ENCODE assay signal across 21 cellular contexts in the genomic region with DNA sequence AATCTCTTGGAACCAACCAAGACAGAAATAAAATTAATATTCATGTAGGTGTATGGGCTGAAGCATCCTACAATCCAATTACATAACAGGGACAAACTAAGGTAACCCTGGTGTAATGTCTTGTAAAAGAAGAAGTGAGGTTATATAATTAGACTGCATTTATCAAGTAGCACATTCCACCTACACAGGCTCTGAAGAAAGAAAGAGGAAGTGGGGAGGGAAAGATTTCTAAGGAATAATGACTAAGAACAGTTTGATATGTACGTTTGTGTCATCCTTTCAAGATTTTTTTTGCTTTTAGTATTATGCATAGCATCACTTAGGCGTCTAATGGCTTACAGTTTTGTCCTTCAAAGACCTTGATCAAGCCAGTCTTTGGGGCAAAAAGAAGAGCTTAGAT.
A peak's percentile ranks its signal among the peaks of the same experiment; 100 is the strongest.
DNase-seq lines count a peak whose midpoint lies in the region; FAIRE-seq and TF ChIP-seq lines count a peak whose summit lies in the region.
"Had no signal": no experiment of that assay in that cellular context is flagged by ENCODE, and none has a peak within 500 bp of the region (broad histone marks: within the 10 kb centered on the region; RNA-seq: fewer than 3 reads in every experiment).

No MANE protein-coding gene starts in this region.

- WGBS in transverse colon (ENCODE audit: low coverage in 1 of 2), 2 donors, result 49 to 56% methylated on average over 2 of the region's 2 CpGs

- no peak overlapping the region for H3K4me2 ChIP-seq in astrocyte (ENCODE audit: low read length)
- H3K4me2 ChIP-seq: GM23338, smooth muscle cell had no signal

- no peak for TF ChIP-seq POLR2A in transverse colon (IDR thresholded peaks at IDR 0.05)

- no peak for DNase-seq in activated T-cell treated with anti-CD3 and anti-CD28 coated beads, Interleukin-2, amount 50 U/mL, for 24 hours
- no peak for DNase-seq in activated T-cell treated with anti-CD3 and anti-CD28 coated beads for 4 hours
- peak; percentile 21 to 91 for DNase-seq in NOMO-1 (lab: John Stamatoyannopoulos, UW; ENCODE audit: unreplicated experiment in 2 of 2)
- DNase-seq in astrocyte (ENCODE audit: low read depth), result peak; percentile 57
- peak; percentile 60 for DNase-seq in superior temporal gyrus (ENCODE audit: extremely low spot score)
- no peak for DNase-seq in GM13976 (ENCODE audit: low spot score)
- DNase-seq in effector memory CD4-positive, alpha-beta T cell, result no peak
- DNase-seq in transverse colon, result no peak
- DNase-seq: activated naive CD4-positive, alpha-beta T cell treated with anti-CD3 and anti-CD28 coated beads, Interleukin-2, amount 10 ng/mL, durations not matched to agents 7 days and 5 days; central memory CD4-positive, alpha-beta T cell; left colon; NCI-H1436 treated with DMSO at 0.1 percent for 48 hours; occipital lobe; stomach had no signal

- H3K36me3 ChIP-seq in astrocyte (ENCODE audit: insufficient read depth, low read length), result no peaks in the 10 kb centered on the region
- H3K36me3 ChIP-seq in effector memory CD4-positive, alpha-beta T cell (ENCODE audit: control insufficient read depth, insufficient read depth, low read length), result no peaks in the 10 kb centered on the region
- no peaks in the 10 kb centered on the region for H3K36me3 ChIP-seq in transverse colon
- H3K36me3 ChIP-seq: stomach had no signal

- FAIRE-seq in astrocyte (lab: Jason Lieb, UNC), result no peak
- FAIRE-seq: D721Med, endothelial cell of umbilical vein, GM18507 had no signal

- TF ChIP-seq EP300 in transverse colon (IDR thresholded peaks at IDR 0.05; ENCODE audit: low read depth), result no peak

- H3K36me3 Mint-ChIP-seq in activated T-cell treated with anti-CD3 and anti-CD28 coated beads, Interleukin-2, amount 50 U/mL, for 24 hours (ENCODE audit: low read depth), result no peaks in the 10 kb centered on the region
- H3K36me3 Mint-ChIP-seq in astrocyte (ENCODE audit: low read depth, unreplicated experiment), result no peaks in the 10 kb centered on the region
- H3K36me3 Mint-ChIP-seq: activated naive CD4-positive, alpha-beta T cell treated with anti-CD3 and anti-CD28 coated beads, Interleukin-2, amount 10 ng/mL, durations not matched to agents 7 days and 5 days; memory B cell; type B pancreatic cell had no signal

- no peaks in the 10 kb centered on the region for H3K9me3 ChIP-seq in astrocyte (ENCODE audit: insufficient read depth, low read depth, low read length)
- H3K9me3 ChIP-seq in effector memory CD4-positive, alpha-beta T cell (ENCODE audit: control insufficient read depth, low read length), result no peaks in the 10 kb centered on the region
- H3K9me3 ChIP-seq in transverse colon, result no peaks in the 10 kb centered on the region
- H3K9me3 ChIP-seq: stomach had no signal

- no peak overlapping the region for H3K27ac ChIP-seq in astrocyte (ENCODE audit: low read depth, low read length)
- H3K27ac ChIP-seq in effector memory CD4-positive, alpha-beta T cell (ENCODE audit: insufficient read depth, low read length, poor library complexity, severe bottlenecking), result no peak overlapping the region
- H3K27ac ChIP-seq in transverse colon, result no peak overlapping the region
- H3K27ac ChIP-seq: stomach had no signal

- H3K27ac Mint-ChIP-seq in activated T-cell treated with anti-CD3 and anti-CD28 coated beads, Interleukin-2, amount 50 U/mL, for 24 hours, result peak overlapping the region; percentile 27
- no peak overlapping the region for H3K27ac Mint-ChIP-seq in astrocyte (ENCODE audit: unreplicated experiment)
- H3K27ac Mint-ChIP-seq: activated naive CD4-positive, alpha-beta T cell treated with anti-CD3 and anti-CD28 coated beads, Interleukin-2, amount 10 ng/mL, durations not matched to agents 7 days and 5 days; GM23338; memory B cell; type B pancreatic cell had no signal

- no peaks in the 10 kb centered on the region for H3K79me2 ChIP-seq in astrocyte (ENCODE audit: insufficient read depth, low read length)

- H3K27me3 ChIP-seq in astrocyte (ENCODE audit: insufficient read depth, low read length), result no peaks in the 10 kb centered on the region
- H3K27me3 ChIP-seq in effector memory CD4-positive, alpha-beta T cell (replicated peaks; ENCODE audit: control insufficient read depth, insufficient read depth, low read length, poor library complexity, severe bottlenecking), result no peaks in the 10 kb centered on the region
- H3K27me3 ChIP-seq in transverse colon, result no peaks in the 10 kb centered on the region
- H3K27me3 ChIP-seq: stomach had no signal

- H3K4me1 ChIP-seq in astrocyte (ENCODE audit: insufficient read depth, low read length), result no peaks in the 10 kb centered on the region
- H3K4me1 ChIP-seq in effector memory CD4-positive, alpha-beta T cell (ENCODE audit: control insufficient read depth, insufficient read depth, low read length, poor library complexity, severe bottlenecking), result no peaks in the 10 kb centered on the region
- peaks cover 0 to 5% (median 0%) of the 10 kb centered on the region in 4 donors for H3K4me1 ChIP-seq in transverse colon
- H3K4me1 ChIP-seq: stomach had no signal

- H3K4me3 ChIP-seq in astrocyte (ENCODE audit: insufficient read depth, low read depth, low read length), result no peak overlapping the region
- H3K4me3 ChIP-seq in effector memory CD4-positive, alpha-beta T cell (ENCODE audit: insufficient read depth, low read depth, low read length, poor library complexity, severe bottlenecking), result no peak overlapping the region
- no peak overlapping the region for H3K4me3 ChIP-seq in transverse colon
- H3K4me3 ChIP-seq: GM23338, smooth muscle cell, stomach had no signal

- no peaks in the 10 kb centered on the region for H3K9me3 Mint-ChIP-seq in activated T-cell treated with anti-CD3 and anti-CD28 coated beads, Interleukin-2, amount 50 U/mL, for 24 hours
- peaks cover 3% of the 10 kb centered on the region for H3K9me3 Mint-ChIP-seq in astrocyte (ENCODE audit: unreplicated experiment)
- H3K9me3 Mint-ChIP-seq: activated naive CD4-positive, alpha-beta T cell treated with anti-CD3 and anti-CD28 coated beads, Interleukin-2, amount 10 ng/mL, durations not matched to agents 7 days and 5 days; GM23338; memory B cell; type B pancreatic cell had no signal

- H2AFZ ChIP-seq in astrocyte (ENCODE audit: low read depth, low read length), result no peak overlapping the region
- H2AFZ ChIP-seq: GM23338 had no signal

- no peaks in the 10 kb centered on the region for H4K20me1 ChIP-seq in astrocyte (ENCODE audit: insufficient read depth, low read length)

- peaks cover 37% of the 10 kb centered on the region for H3K4me1 Mint-ChIP-seq in activated T-cell treated with anti-CD3 and anti-CD28 coated beads, Interleukin-2, amount 50 U/mL, for 24 hours (ENCODE audit: low read depth)
- peaks cover 11% of the 10 kb centered on the region for H3K4me1 Mint-ChIP-seq in astrocyte (ENCODE audit: low read depth, unreplicated experiment)
- H3K4me1 Mint-ChIP-seq: activated naive CD4-positive, alpha-beta T cell treated with anti-CD3 and anti-CD28 coated beads, Interleukin-2, amount 10 ng/mL, durations not matched to agents 7 days and 5 days; memory B cell had no signal

- peaks cover 8% of the 10 kb centered on the region for H3K27me3 Mint-ChIP-seq in activated T-cell treated with anti-CD3 and anti-CD28 coated beads, Interleukin-2, amount 50 U/mL, for 24 hours
- no peaks in the 10 kb centered on the region for H3K27me3 Mint-ChIP-seq in astrocyte (ENCODE audit: low read depth, unreplicated experiment)
- H3K27me3 Mint-ChIP-seq: activated naive CD4-positive, alpha-beta T cell treated with anti-CD3 and anti-CD28 coated beads, Interleukin-2, amount 10 ng/mL, durations not matched to agents 7 days and 5 days; memory B cell; type B pancreatic cell had no signal

- no peak overlapping the region for H3K4me3 Mint-ChIP-seq in activated T-cell treated with anti-CD3 and anti-CD28 coated beads, Interleukin-2, amount 50 U/mL, for 24 hours
- H3K4me3 Mint-ChIP-seq in astrocyte (ENCODE audit: unreplicated experiment), result no peak overlapping the region
- H3K4me3 Mint-ChIP-seq: activated naive CD4-positive, alpha-beta T cell treated with anti-CD3 and anti-CD28 coated beads, Interleukin-2, amount 10 ng/mL, durations not matched to agents 7 days and 5 days; GM23338; memory B cell; type B pancreatic cell had no signal

- in situ Hi-C loops in GM13976 (cut with MboI; ENCODE audit: low sequenced_read_pairs, unreplicated experiment) (no loop called here), transverse colon (cut with MboI; ENCODE audit: low pct_ligation_motif_present in 1 of 4, low pct_unique_long_range_greater_than_20kb in 1 of 4, low sequenced_read_pairs in 3 of 4) (no loop called here)

- TF ChIP-seq CTCF in astrocyte (IDR thresholded peaks at IDR 0.05; ENCODE audit: insufficient read depth, low read depth, low read length) (no peak), GM13976 (IDR thresholded peaks at IDR 0.05; ENCODE audit: borderline replicate concordance, control extremely low read depth, extremely low read depth, insufficient read depth, missing control alignments) (no peak), transverse colon (IDR thresholded peaks at IDR 0.05) (no peak)

- H3K9ac ChIP-seq in astrocyte (ENCODE audit: low read length), result no peak overlapping the region

- intact Hi-C loops in transverse colon (cut with DNase I; ENCODE audit: low total_unique reads), result no loop called here

Comparison
In these comparisons a context has a peak if more than half of its experiments do, and no peak if none do; other contexts are left out.
1. DNase-seq: peak in NOMO-1 (2 of 2), astrocyte (single experiment) and superior temporal gyrus (single experiment); none in activated T-cell treated with anti-CD3 and anti-CD28 coated beads, Interleukin-2, amount 50 U/mL, for 24 hours (single experiment), activated T-cell treated with anti-CD3 and anti-CD28 coated beads for 4 hours (single experiment), GM13976 (single experiment), effector memory CD4-positive, alpha-beta T cell (0 of 3) and transverse colon (single experiment).